Comparison of ENCODE assay signal across 8 cellular contexts in genomic region chr15:59104602-59104911, GRCh38. TPM values are rescaled to one million over a fixed set of nuclear protein-coding genes. Genes with fewer than 3 reads are reported as not detected.
DNase-seq lines count a peak whose midpoint lies in the region; ATAC-seq and TF ChIP-seq lines count a peak whose summit lies in the region.

No MANE protein-coding gene starts in this region.

- no peaks in the 10 kb centered on the region for H4K20me1 ChIP-seq in PC-3 (ENCODE audit: low read length)

- H3K4me3 ChIP-seq in PC-3 (ENCODE audit: low read length) = peak overlapping the region; percentile 80
- peak overlapping the region; percentile 63 to 80 (median 76) for H3K4me3 ChIP-seq in esophagus squamous epithelium
- peak overlapping the region; percentile 68 for H3K4me3 ChIP-seq in parathyroid adenoma (ENCODE audit: low read depth, low read length)

- peaks cover 9% of the 10 kb centered on the region; the same call in 1 of the 2 replicates for H3K4me1 ChIP-seq in PC-3 (ENCODE audit: insufficient read depth, low read length)
- H3K4me1 ChIP-seq in esophagus squamous epithelium = peaks cover 0 to 16% (median 0%) of the 10 kb centered on the region in 3 donors
- H3K4me1 ChIP-seq in parathyroid adenoma = no peaks in the 10 kb centered on the region

- H3F3A ChIP-seq in PC-3 (ENCODE audit: low read length, unreplicated experiment) = no peaks in the 10 kb centered on the region

- CTCF ChIA-PET in PC-3 (lab: Charles Lee) = no interaction called here

- H3K9me3 ChIP-seq in PC-3 (ENCODE audit: low read length) (no peaks in the 10 kb centered on the region), esophagus squamous epithelium (no peaks in the 10 kb centered on the region), parathyroid adenoma (ENCODE audit: control insufficient read depth, low read length) (no peaks in the 10 kb centered on the region)

- no TSS peak for BruUV-seq in PC-3 (replicated peaks; lab: Mats Ljungman, UMichigan)

- H3K27me3 ChIP-seq in PC-3 (ENCODE audit: low read length) (no peaks in the 10 kb centered on the region), esophagus squamous epithelium (no peaks in the 10 kb centered on the region), parathyroid adenoma (ENCODE audit: control insufficient read depth, insufficient read depth, low read length) (no peaks in the 10 kb centered on the region)

- H3K27ac ChIP-seq in PC-3 (ENCODE audit: low read length) = no peak overlapping the region
- peak overlapping the region in 3 of 4 donors; percentile 67 to 74 (median 73) for H3K27ac ChIP-seq in esophagus squamous epithelium
- H3K27ac ChIP-seq in parathyroid adenoma = no peak overlapping the region

- POLR2A ChIA-PET in PC-3 (lab: Charles Lee; ENCODE audit: unreplicated experiment) = no interaction called here

- peak overlapping the region; percentile 90 for H2AFZ ChIP-seq in PC-3 (ENCODE audit: low read length)
- H2AFZ ChIP-seq in parathyroid adenoma = peak overlapping the region; percentile 77

- DNase-seq in PC-3 (no peak), esophagus squamous epithelium (lab: John Stamatoyannopoulos, UW) (no peak), NCI-H2029 treated with DMSO at 0.1 percent for 48 hours (lab: John Stamatoyannopoulos, UW) (no peak), glomerular visceral epithelial cell (ENCODE audit: extremely low spot score) (no peak), NCI-H2171 treated with DMSO at 0.1 percent for 48 hours (lab: John Stamatoyannopoulos, UW) (no peak)

- peak; percentile 22 for ATAC-seq in GM21381 (IDR thresholded peaks at IDR 0.05; ENCODE audit: unreplicated experiment)
- ATAC-seq in PC-3 = peak; percentile 4; the same call in 1 of the 2 replicates
- ATAC-seq in HG02884 (IDR thresholded peaks at IDR 0.05; ENCODE audit: unreplicated experiment) = no peak

- peak overlapping the region; percentile 72 for H3K4me2 ChIP-seq in PC-3 (ENCODE audit: low read length)
- peak overlapping the region; percentile 90 for H3K4me2 ChIP-seq in parathyroid adenoma (ENCODE audit: low read length)

- TF ChIP-seq CTCF in PC-3 (conservative IDR thresholded peaks at IDR 0.05; ENCODE audit: low read depth, low read length) (no peak), esophagus squamous epithelium (IDR thresholded peaks at IDR 0.05) (no peak), parathyroid adenoma (IDR thresholded peaks at IDR 0.05) (no peak)

- H3K9me2 ChIP-seq in PC-3 (replicated peaks; ENCODE audit: low read length) = no peaks in the 10 kb centered on the region

- intact Hi-C loops in PC-3 (cut with micrococcal nuclease) = no loop called here
- intact Hi-C loops in esophagus squamous epithelium (cut with DNase I) = no loop called here

- H3K79me2 ChIP-seq in PC-3 (ENCODE audit: low read length) (peaks cover 37% of the 10 kb centered on the region), parathyroid adenoma (no peaks in the 10 kb centered on the region)

- peaks cover 18% of the 10 kb centered on the region for H3K36me3 ChIP-seq in PC-3 (ENCODE audit: low read depth, low read length)
- H3K36me3 ChIP-seq in esophagus squamous epithelium = peaks cover 0 to 6% (median 0%) of the 10 kb centered on the region in 3 donors
- H3K36me3 ChIP-seq in parathyroid adenoma (ENCODE audit: control insufficient read depth, insufficient read depth, low read length) = no peaks in the 10 kb centered on the region

- TF ChIP-seq POLR2A in esophagus squamous epithelium (IDR thresholded peaks at IDR 0.05) = no peak

- H3K9ac ChIP-seq in PC-3 (ENCODE audit: low read length) (peak overlapping the region; percentile 79), parathyroid adenoma (no peak overlapping the region)

- 1 to 2% methylated on average over 9 of the region's 9 CpGs for WGBS in esophagus squamous epithelium, 2 donors

RNA-seq across cellular contexts. Expression of gene CCNB2, which starts 0.4 kb away (rescaled TPM):
- total RNA-seq in PC-3 (2014; rRNA removed) (54.3 and 61.7 TPM in 2 replicates), esophagus squamous epithelium (10 to 100 TPM; 12.2 to 38.9 (median 23.0) TPM)

Comparison
In these comparisons a context has a peak if more than half of its experiments do, and no peak if none do; other contexts are left out.
1. H3K27ac ChIP-seq: peak in esophagus squamous epithelium (3 of 4); none in PC-3 (single experiment) and parathyroid adenoma (single experiment).
2. Peak in every context shown above with its lines, with median percentiles within 50 percentile points of each other: H3K4me3 ChIP-seq.